In genomic region chr9:129462360-129462759, GRCh38 we compare ENCODE assay signal across 27 cellular contexts.
A peak's percentile ranks its signal among the peaks of the same experiment; 100 is the strongest.
DNase-seq lines count a peak whose midpoint lies in the region; ATAC-seq and TF ChIP-seq lines count a peak whose summit lies in the region.
"Had no signal": no experiment of that assay in that cellular context is flagged by ENCODE, and none has a peak within 500 bp of the region (broad histone marks: within the 10 kb centered on the region; RNA-seq: fewer than 3 reads in every experiment).

No MANE protein-coding gene starts in this region.

- no peak overlapping the region for H3K23ac ChIP-seq in IMR-90 (ENCODE audit: low read depth, low read length)

- peaks cover 3 to 9% of the 10 kb centered on the region in 2 experiments; a peak in 2 of 4 replicates for H3K79me1 ChIP-seq in IMR-90 (ENCODE audit: low read depth in 1 of 2, low read length in 2 of 2)

- H3K36me3 Mint-ChIP-seq in osteocyte (ENCODE audit: unreplicated experiment) = no peaks in the 10 kb centered on the region
- no peaks in the 10 kb centered on the region for H3K36me3 Mint-ChIP-seq in activated T-helper 1 cell treated with anti-CD3 and anti-CD28 coated beads, Interleukin-12 subunit alpha, Interleukin-12 subunit beta, Interleukin-2, Interleukin-4 antibody, amounts not matched to agents 30 ng/mL and 10 ng/mL and 1 ng/mL, durations not matched to agents 14 hours and 24 hours and 36 hours (ENCODE audit: low read depth)
- H3K36me3 Mint-ChIP-seq: activated naive CD8-positive, alpha-beta T cell treated with anti-CD3 and anti-CD28 coated beads for 36 hours; IgD-negative memory B cell; immature natural killer cell; naive thymus-derived CD8-positive, alpha-beta T cell; stimulated activated naive B cell treated with anti-CD40 and anti-IgM and Interleukin-4, amounts not matched to agents 10 μg/mL and 1 μg/mL and 100 μg/mL, for 72 hours had no signal

- no peak for TF ChIP-seq POLR2A in IMR-90 (IDR thresholded peaks at IDR 0.05; ENCODE audit: low read depth, low read length)

- DNase-seq in IMR-90 (no peak), osteocyte (ENCODE audit: extremely low spot score, unreplicated experiment) (no peak)
- no peak for DNase-seq in activated T-helper 1 cell treated with anti-CD3 and anti-CD28 coated beads, Interleukin-12 subunit alpha, Interleukin-12 subunit beta, Interleukin-2, Interleukin-4 antibody, amounts not matched to agents 30 ng/mL and 10 ng/mL and 1 ng/mL, durations not matched to agents 14 hours and 24 hours and 36 hours (ENCODE audit: low spot score)
- DNase-seq: activated effector memory CD4-positive, alpha-beta T cell treated with Interleukin-2 at 50 U/mL for 16 hours; activated naive CD8-positive, alpha-beta T cell treated with anti-CD3 and anti-CD28 coated beads for 36 hours; C1 segment of cervical spinal cord; Calu3; central memory CD4-positive, alpha-beta T cell; EL; foreskin fibroblast; immature natural killer cell; naive thymus-derived CD8-positive, alpha-beta T cell; NCI-H1105 treated with DMSO at 0.1 percent for 48 hours; NCI-H2029; right cardiac atrium; stimulated activated CD4-positive, alpha-beta T cell treated with anti-CD3 and anti-CD28 coated beads, Interleukin-12 subunit alpha, Interleukin-12 subunit beta, amount 100 ng/mL, for 4 hours; stimulated activated CD4-positive, alpha-beta T cell treated with anti-CD3 and anti-CD28 coated beads, Interleukin-4, amount 100 ng/mL, for 24 hours; stimulated activated naive B cell treated with anti-CD40 and anti-IgM and Interleukin-4, amounts not matched to agents 10 μg/mL and 1 μg/mL and 100 μg/mL, for 72 hours; T-helper 9 cell had no signal

- H4K91ac ChIP-seq in IMR-90 (ENCODE audit: insufficient read depth, low read depth, low read length) = peak overlapping the region; percentile 55

- in situ Hi-C loops in IMR-90 (cut with MboI; ENCODE audit: low sequenced_read_pairs) = no loop called here

- H3K27me3 Mint-ChIP-seq in osteocyte (ENCODE audit: unreplicated experiment) = no peaks in the 10 kb centered on the region
- H3K27me3 Mint-ChIP-seq in activated T-helper 1 cell treated with anti-CD3 and anti-CD28 coated beads, Interleukin-12 subunit alpha, Interleukin-12 subunit beta, Interleukin-2, Interleukin-4 antibody, amounts not matched to agents 30 ng/mL and 10 ng/mL and 1 ng/mL, durations not matched to agents 14 hours and 24 hours and 36 hours (ENCODE audit: insufficient read depth) = peaks cover 5% of the 10 kb centered on the region
- H3K27me3 Mint-ChIP-seq: activated naive CD8-positive, alpha-beta T cell treated with anti-CD3 and anti-CD28 coated beads for 36 hours; naive thymus-derived CD8-positive, alpha-beta T cell had no signal

- no peak overlapping the region for H3K18ac ChIP-seq in IMR-90 (ENCODE audit: low read depth, low read length)

- no peak overlapping the region for H4K5ac ChIP-seq in IMR-90 (ENCODE audit: low read depth, low read length)

- peak overlapping the region; percentile 68 for H2BK120ac ChIP-seq in IMR-90 (ENCODE audit: low read depth, low read length)

- no peak overlapping the region for H2BK5ac ChIP-seq in IMR-90 (ENCODE audit: low read depth, low read length, poor library complexity, severe bottlenecking)

- H3K9me1 ChIP-seq in IMR-90 (ENCODE audit: insufficient read depth, low read length) = peaks cover 3% of the 10 kb centered on the region; the same call in 1 of the 2 replicates

- no peak for TF ChIP-seq RAD21 in IMR-90 (IDR thresholded peaks at IDR 0.05; ENCODE audit: low read length)

- no TSS peak for BruUV-seq in IMR-90 (replicated peaks; lab: Mats Ljungman, UMichigan)

- ATAC-seq in IMR-90 (ENCODE audit: low read depth) (no peak), esophagus mucosa (peak; percentile 18), GM18907 (IDR thresholded peaks at IDR 0.05; ENCODE audit: unreplicated experiment) (no peak), HG03565 (IDR thresholded peaks at IDR 0.05; ENCODE audit: unreplicated experiment) (no peak)
- ATAC-seq in activated CD4-positive, CD25-positive, alpha-beta regulatory T cell treated with anti-CD3 and anti-CD28 coated beads, Interleukin-2, amount 50 U/mL, for 24 hours = no peak
- ATAC-seq: left lobe of liver; naive thymus-derived CD8-positive, alpha-beta T cell; right cardiac atrium; stimulated activated naive B cell treated with anti-CD40 and anti-IgM and Interleukin-4, amounts not matched to agents 10 μg/mL and 1 μg/mL and 100 μg/mL, for 72 hours had no signal

- no peak overlapping the region for H3K56ac ChIP-seq in IMR-90 (ENCODE audit: extremely low read depth, insufficient read depth, low read length)

- POLR2A ChIA-PET in IMR-90 (lab: Charles Lee; ENCODE audit: unreplicated experiment) = interaction anchor here (0.7 kb wide), 2 partner anchors 8 to 99 kb away, joined by 8 to 15 read pairs; no protein-coding TSS in a partner anchor

- H2BK20ac ChIP-seq in IMR-90 (ENCODE audit: low read depth, low read length) = 0 out of 2 replicates have a peak overlapping the region, but pooled peaks have one; percentile 34

- H4K20me1 ChIP-seq in IMR-90 (ENCODE audit: insufficient read depth, low read length) = no peaks in the 10 kb centered on the region

- no peak overlapping the region for H3K4me2 ChIP-seq in IMR-90 (ENCODE audit: low read depth, low read length)

- H3K27me3 ChIP-seq in IMR-90 (ENCODE audit: control insufficient read depth, insufficient read depth, low read length) = no peaks in the 10 kb centered on the region

- TF ChIP-seq CTCF in 22Rv1 (IDR thresholded peaks at IDR 0.05) (no peak), IMR-90 (conservative IDR thresholded peaks at IDR 0.05; ENCODE audit: low read depth, low read length) (no peak), osteocyte (IDR thresholded peaks at IDR 0.05) (no peak)

- H2AK5ac ChIP-seq in IMR-90 (ENCODE audit: low read depth, low read length) = peak overlapping the region; percentile 86

- H3K4me1 ChIP-seq in IMR-90 (ENCODE audit: control insufficient read depth, insufficient read depth, low read length) = peaks cover 39% of the 10 kb centered on the region

- H3K4me1 Mint-ChIP-seq in osteocyte (ENCODE audit: unreplicated experiment) = peaks cover 64% of the 10 kb centered on the region
- H3K4me1 Mint-ChIP-seq in activated T-helper 1 cell treated with anti-CD3 and anti-CD28 coated beads, Interleukin-12 subunit alpha, Interleukin-12 subunit beta, Interleukin-2, Interleukin-4 antibody, amounts not matched to agents 30 ng/mL and 10 ng/mL and 1 ng/mL, durations not matched to agents 14 hours and 24 hours and 36 hours (ENCODE audit: low read depth) = peaks cover 30% of the 10 kb centered on the region

- H3K14ac ChIP-seq in IMR-90 (replicated peaks; ENCODE audit: low read depth, low read length) = 0 out of 2 replicates have a peak overlapping the region, but pooled peaks have one; percentile 34

- H3K4me3 Mint-ChIP-seq in osteocyte (ENCODE audit: unreplicated experiment) = no peak overlapping the region
- H3K4me3 Mint-ChIP-seq in activated T-helper 1 cell treated with anti-CD3 and anti-CD28 coated beads, Interleukin-12 subunit alpha, Interleukin-12 subunit beta, Interleukin-2, Interleukin-4 antibody, amounts not matched to agents 30 ng/mL and 10 ng/mL and 1 ng/mL, durations not matched to agents 14 hours and 24 hours and 36 hours = no peak overlapping the region
- H3K4me3 Mint-ChIP-seq: activated naive CD8-positive, alpha-beta T cell treated with anti-CD3 and anti-CD28 coated beads for 36 hours; IgD-negative memory B cell; stimulated activated naive B cell treated with anti-CD40 and anti-IgM and Interleukin-4, amounts not matched to agents 10 μg/mL and 1 μg/mL and 100 μg/mL, for 72 hours had no signal

- H3K36me3 ChIP-seq in IMR-90 (ENCODE audit: control insufficient read depth, insufficient read depth, low read length) = no peaks in the 10 kb centered on the region
- H3K36me3 ChIP-seq: thoracic aorta had no signal

- H3K27ac ChIP-seq in 22Rv1 = peak overlapping the region; percentile 96
- H3K27ac ChIP-seq in IMR-90 (ENCODE audit: insufficient read depth, low read length) = no peak overlapping the region

- peak overlapping the region; percentile 72 for H3K4ac ChIP-seq in IMR-90 (ENCODE audit: low read depth, low read length)

- peak overlapping the region; percentile 28 for H3K27ac Mint-ChIP-seq in osteocyte (ENCODE audit: unreplicated experiment)
- no peak overlapping the region for H3K27ac Mint-ChIP-seq in activated T-helper 1 cell treated with anti-CD3 and anti-CD28 coated beads, Interleukin-12 subunit alpha, Interleukin-12 subunit beta, Interleukin-2, Interleukin-4 antibody, amounts not matched to agents 30 ng/mL and 10 ng/mL and 1 ng/mL, durations not matched to agents 14 hours and 24 hours and 36 hours
- H3K27ac Mint-ChIP-seq: activated naive CD8-positive, alpha-beta T cell treated with anti-CD3 and anti-CD28 coated beads for 36 hours; stimulated activated naive B cell treated with anti-CD40 and anti-IgM and Interleukin-4, amounts not matched to agents 10 μg/mL and 1 μg/mL and 100 μg/mL, for 72 hours had no signal

- H3K4me3 ChIP-seq in IMR-90 (ENCODE audit: insufficient read depth, low read depth, low read length) = no peak overlapping the region
- H3K4me3 ChIP-seq: thoracic aorta had no signal

- peak overlapping the region; percentile 56 for H2AFZ ChIP-seq in IMR-90 (replicated peaks; ENCODE audit: low read length, poor library complexity)

- peak overlapping the region; percentile 57; the same call in 2 of the 3 replicates for H2BK15ac ChIP-seq in IMR-90 (ENCODE audit: low read depth, low read length)

- no peaks in the 10 kb centered on the region for H3K9me3 Mint-ChIP-seq in osteocyte (ENCODE audit: unreplicated experiment)
- no peaks in the 10 kb centered on the region for H3K9me3 Mint-ChIP-seq in activated T-helper 1 cell treated with anti-CD3 and anti-CD28 coated beads, Interleukin-12 subunit alpha, Interleukin-12 subunit beta, Interleukin-2, Interleukin-4 antibody, amounts not matched to agents 30 ng/mL and 10 ng/mL and 1 ng/mL, durations not matched to agents 14 hours and 24 hours and 36 hours
- H3K9me3 Mint-ChIP-seq: activated naive CD8-positive, alpha-beta T cell treated with anti-CD3 and anti-CD28 coated beads for 36 hours; IgD-negative memory B cell; immature natural killer cell; naive thymus-derived CD8-positive, alpha-beta T cell had no signal

- H3K9me3 ChIP-seq in IMR-90 (ENCODE audit: control insufficient read depth, insufficient read depth, low read length) = no peaks in the 10 kb centered on the region
- H3K9me3 ChIP-seq: thoracic aorta had no signal

- H3K9ac ChIP-seq in IMR-90 (ENCODE audit: low read depth, low read length) = no peak overlapping the region

- CTCF ChIA-PET in IMR-90 (lab: Yijun Ruan, JAX) = interaction anchor here (0.6 kb wide), 1 partner anchor 153 kb away, joined by 3 read pairs; no protein-coding TSS in a partner anchor

- no peak overlapping the region for H2AK9ac ChIP-seq in IMR-90 (replicated peaks; ENCODE audit: low read depth, low read length, poor library complexity)

- intact Hi-C loops in IMR-90 (cut with micrococcal nuclease) = no loop called here
- intact Hi-C loops in activated T-helper 1 cell treated with anti-CD3 and anti-CD28 coated beads, Interleukin-12 subunit alpha, Interleukin-12 subunit beta, Interleukin-2, Interleukin-4 antibody, amounts not matched to agents 30 ng/mL and 10 ng/mL and 1 ng/mL, durations not matched to agents 14 hours and 24 hours and 36 hours (cut with micrococcal nuclease) = no loop called here

- dilution Hi-C loops in IMR-90 (cut with HindIII; ENCODE audit: low sequenced_read_pairs, unreplicated experiment) = no loop called here

- no peak overlapping the region for H4K8ac ChIP-seq in IMR-90 (ENCODE audit: low read depth in 2 of 2, low read length in 2 of 2)

- WGBS in IMR-90 (ENCODE audit: extremely low coverage in 2 of 2, insufficient read length in 1 of 2), 2 experiments = 84% methylated on average over 7 of the region's 15 CpGs; no CpG with 5 or more reads in 1 of the 2 experiments
